In genomic region chr16:49464877-49465504, GRCh38 we compare ENCODE assay signal across 10 cellular contexts.
DNase-seq lines count a peak whose midpoint lies in the region; ATAC-seq and TF ChIP-seq lines count a peak whose summit lies in the region.
"Had no signal": no experiment of that assay in that cellular context is flagged by ENCODE, and none has a peak within 500 bp of the region (broad histone marks: within the 10 kb centered on the region; RNA-seq: fewer than 3 reads in every experiment).

No MANE protein-coding gene starts in this region.

- TF ChIP-seq CTCF in cardiac muscle cell (IDR thresholded peaks at IDR 0.05; ENCODE audit: low read depth, low read length), result peak; percentile 34
- peak; percentile 93 for TF ChIP-seq CTCF in OCI-LY7 (conservative IDR thresholded peaks at IDR 0.05; ENCODE audit: low read length)
- TF ChIP-seq CTCF in hepatocyte (IDR thresholded peaks at IDR 0.05; ENCODE audit: poor library complexity), result peak; percentile 73
- TF ChIP-seq CTCF in stomach (IDR thresholded peaks at IDR 0.05), result no peak

- no peaks in the 10 kb centered on the region for H3K4me1 ChIP-seq in cardiac muscle cell (ENCODE audit: low read depth)
- H3K4me1 ChIP-seq in OCI-LY7 (ENCODE audit: insufficient read depth, low read length, poor library complexity, severe bottlenecking), result peaks cover 68% of the 10 kb centered on the region
- H3K4me1 ChIP-seq in hepatocyte (ENCODE audit: insufficient read depth), result no peaks in the 10 kb centered on the region
- peaks cover 0 to 8% (median 3%) of the 10 kb centered on the region in 4 donors for H3K4me1 ChIP-seq in stomach

- no peak for TF ChIP-seq EP300 in stomach (IDR thresholded peaks at IDR 0.05)

- H4K20me1 ChIP-seq in OCI-LY7 (ENCODE audit: insufficient read depth, low read length) (no peaks in the 10 kb centered on the region), hepatocyte (ENCODE audit: insufficient read depth, poor library complexity, severe bottlenecking) (no peaks in the 10 kb centered on the region)

- 7% methylated on average over 39 of the region's 40 CpGs for WGBS in hepatocyte (ENCODE audit: low lambda C conversion rate, missing lambda C conversion rate)
- WGBS in stomach, 5 donors, result 20 to 30% (median 22%) methylated on average over 36 to 40 of the region's 40 CpGs

- no peaks in the 10 kb centered on the region for H3K36me3 ChIP-seq in cardiac muscle cell
- no peaks in the 10 kb centered on the region for H3K36me3 ChIP-seq in OCI-LY7 (ENCODE audit: insufficient read depth, low read length)
- no peaks in the 10 kb centered on the region for H3K36me3 ChIP-seq in hepatocyte (replicated peaks; ENCODE audit: insufficient read depth, low read depth)
- H3K36me3 ChIP-seq in stomach, result no peaks in the 10 kb centered on the region

- peak overlapping the region; percentile 23 for H3K4me3 ChIP-seq in cardiac muscle cell
- peak overlapping the region; percentile 37 for H3K4me3 ChIP-seq in OCI-LY7 (ENCODE audit: low read depth, low read length, poor library complexity, severe bottlenecking)
- no peak overlapping the region for H3K4me3 ChIP-seq in hepatocyte
- no peak overlapping the region for H3K4me3 ChIP-seq in stomach

- peaks cover 21% of the 10 kb centered on the region for H3K27me3 ChIP-seq in cardiac muscle cell
- peaks cover 31% of the 10 kb centered on the region for H3K27me3 ChIP-seq in hepatocyte
- peaks cover 3 to 56% (median 19%) of the 10 kb centered on the region in 3 donors for H3K27me3 ChIP-seq in stomach

- no peak overlapping the region for H3K27ac ChIP-seq in cardiac muscle cell
- H3K27ac ChIP-seq in OCI-LY7 (ENCODE audit: low read depth, low read length, poor library complexity, severe bottlenecking), result peak overlapping the region; percentile 78
- H3K27ac ChIP-seq in hepatocyte, result no peak overlapping the region
- no peak overlapping the region for H3K27ac ChIP-seq in stomach

- POLR2A ChIA-PET in OCI-LY7 (lab: Charles Lee), result interaction anchor here (1.3 to 1.4 kb wide), 2 partner anchors 15 to 18 kb away, joined by 4 to 6 read pairs; no protein-coding TSS in a partner anchor

- no peak for ATAC-seq in GM18870 (IDR thresholded peaks at IDR 0.05; ENCODE audit: unreplicated experiment)

- TF ChIP-seq POLR2A in stomach (IDR thresholded peaks at IDR 0.05), result no peak

- H3K4me2 ChIP-seq in OCI-LY7 (ENCODE audit: low read length) (peak overlapping the region; percentile 72), hepatocyte (peak overlapping the region; percentile 76)

- DNase-seq in cardiac muscle cell (ENCODE audit: low read depth in 1 of 2, low spot score in 1 of 2) (peak in 1 of 2 donors; percentile 51), cardiac septum (ENCODE audit: low spot score) (no peak), OCI-LY7 (ENCODE audit: low spot score) (peak; percentile 66), hepatocyte (ENCODE audit: low spot score) (peak; percentile 55), stomach (peak; percentile 20), SIG-M5 treated with dmso at 0.1 percent for 504 hours (lab: John Stamatoyannopoulos, UW; ENCODE audit: unreplicated experiment) (no peak), hippocampal formation (lab: John Stamatoyannopoulos, UW) (no peak)
- DNase-seq: DMS53, SIG-M5 had no signal

- H3K79me2 ChIP-seq in OCI-LY7 (ENCODE audit: insufficient read depth, low read depth, low read length) (no peaks in the 10 kb centered on the region), hepatocyte (no peaks in the 10 kb centered on the region)

- H3K9me2 ChIP-seq in OCI-LY7 (ENCODE audit: insufficient read depth, low read length) (no peaks in the 10 kb centered on the region), hepatocyte (replicated peaks; ENCODE audit: insufficient read depth) (no peaks in the 10 kb centered on the region)

- intact Hi-C loops in cardiac septum (cut with DNase I) (no loop called here), OCI-LY7 (cut with micrococcal nuclease; ENCODE audit: unreplicated experiment) (no loop called here), stomach (cut with DNase I; ENCODE audit: low total_unique reads) (no loop called here)

- H2AFZ ChIP-seq in OCI-LY7 (ENCODE audit: low read length) (0 out of 2 replicates have a peak overlapping the region, but pooled peaks have one; percentile 15), hepatocyte (peak overlapping the region; percentile 26)

- no TSS peak for BruUV-seq in OCI-LY7 (replicated peaks; lab: Mats Ljungman, UMichigan)

- CTCF ChIA-PET in OCI-LY7 (lab: Charles Lee; ENCODE audit: unreplicated experiment), result interaction anchor here (1.9 kb wide), 1 partner anchor 13 kb away, joined by 4 read pairs; no protein-coding TSS in a partner anchor

- H3K9me3 ChIP-seq in cardiac muscle cell (ENCODE audit: low read depth) (no peaks in the 10 kb centered on the region), OCI-LY7 (ENCODE audit: low read length) (no peaks in the 10 kb centered on the region), hepatocyte (ENCODE audit: low read depth) (no peaks in the 10 kb centered on the region), stomach (no peaks in the 10 kb centered on the region)

Comparison
In these comparisons a context has a peak if more than half of its experiments do, and no peak if none do; other contexts are left out.
1. DNase-seq: peak in OCI-LY7 (single experiment), hepatocyte (single experiment) and stomach (single experiment); none in cardiac septum (single experiment), SIG-M5 treated with dmso at 0.1 percent for 504 hours (single experiment) and hippocampal formation (0 of 2).
2. H3K4me3 ChIP-seq: peak in cardiac muscle cell (single experiment) and OCI-LY7 (single experiment); none in hepatocyte (single experiment) and stomach (0 of 4).
3. CTCF ChIP-seq: peak in cardiac muscle cell (single experiment), OCI-LY7 (single experiment) and hepatocyte (single experiment); none in stomach (0 of 7).